8 cellular contexts compared by ENCODE assay signal in the genomic region with DNA sequence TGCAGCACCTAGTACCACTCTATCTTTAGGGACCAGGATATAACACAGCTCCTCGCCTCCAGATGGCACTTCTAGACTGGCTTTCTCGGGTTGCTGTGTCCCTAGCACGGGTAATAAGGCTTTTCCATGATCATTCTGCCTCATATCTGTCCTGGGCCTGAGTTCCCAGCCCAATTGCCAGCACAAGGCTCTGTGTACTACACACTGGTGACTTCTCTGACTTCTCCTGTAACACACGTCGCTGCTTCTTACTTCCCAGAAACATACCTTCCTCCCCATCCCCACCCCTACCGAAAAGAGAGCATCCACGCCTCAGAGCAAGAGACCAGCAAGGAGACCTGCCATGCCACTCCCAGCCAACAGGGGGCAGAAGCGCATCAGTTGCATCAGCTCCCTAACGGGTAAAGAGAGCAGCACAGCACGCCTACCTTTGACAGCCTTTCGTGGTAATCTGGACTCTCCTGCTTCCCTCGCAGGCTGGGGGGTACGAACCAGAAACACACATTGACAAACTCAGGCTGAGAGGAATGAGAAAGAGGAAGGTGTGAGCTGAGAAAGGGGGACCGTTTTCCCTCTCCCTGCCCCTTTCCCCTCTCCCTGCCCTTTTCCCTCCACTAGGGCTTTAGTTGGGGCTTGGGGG. TPM values are rescaled to one million over a fixed set of nuclear protein-coding genes. Genes with fewer than 3 reads are reported as not detected.
DNase-seq lines count a peak whose midpoint lies in the region; ATAC-seq and TF ChIP-seq lines count a peak whose summit lies in the region.

No MANE protein-coding gene starts in this region.

- TF ChIP-seq CTCF in sigmoid colon (IDR thresholded peaks at IDR 0.05) = peak; percentile 93 to 100 (median 98)

- no peaks in the 10 kb centered on the region for H3K27me3 ChIP-seq in sigmoid colon

- H3K36me3 ChIP-seq in sigmoid colon = peaks cover 0 to 6% (median 0%) of the 10 kb centered on the region in 4 donors

- WGBS in sigmoid colon, 2 donors = 11 to 15% methylated on average over 14 of the region's 14 CpGs

- peak overlapping the region in 1 of 4 donors; percentile 80 for H3K27ac ChIP-seq in sigmoid colon

- intact Hi-C loops in sigmoid colon (cut with DNase I) = loop anchor here (1.0 to 2.0 kb wide), 2 partner anchors 38 to 127 kb away; no protein-coding TSS in a partner anchor

- no peak for TF ChIP-seq POLR2A in sigmoid colon (IDR thresholded peaks at IDR 0.05)

- DNase-seq in ELR (ENCODE audit: low read depth) = peak; percentile 83
- peak; percentile 62 to 71 for DNase-seq in NCI-H187 (lab: John Stamatoyannopoulos, UW)
- DNase-seq in T-helper 2 cell = peak; percentile 69 to 90 (median 79)
- peak; percentile 60 for DNase-seq in amniotic epithelial cell (ENCODE audit: low read depth)
- DNase-seq in hepatic stellate cell (ENCODE audit: low spot score) = peak; percentile 91
- peak; percentile 92 for DNase-seq in sigmoid colon

- peak; percentile 80 for ATAC-seq in HG02642 (IDR thresholded peaks at IDR 0.05; ENCODE audit: poor library complexity, unreplicated experiment)
- ATAC-seq in GM18873 (IDR thresholded peaks at IDR 0.05; ENCODE audit: low FRiP score, unreplicated experiment) = no peak

- H3K4me1 ChIP-seq in sigmoid colon = peaks cover 0 to 4% (median 4%) of the 10 kb centered on the region in 4 donors

- no peak for TF ChIP-seq EP300 in sigmoid colon (IDR thresholded peaks at IDR 0.05)

- H3K4me3 ChIP-seq in sigmoid colon = no peak overlapping the region

- no peaks in the 10 kb centered on the region for H3K9me3 ChIP-seq in sigmoid colon

RNA-seq across cellular contexts. Expression of gene ZNF740, which starts 21.2 kb away (rescaled TPM):
- 10 to 100 TPM; 10.3 to 16.6 (median 15.8) TPM for total RNA-seq in sigmoid colon
- polyA plus RNA-seq in sigmoid colon = 10 to 100 TPM in 1 of 3 donors, 1 to 10 TPM in 2; 2.3 to 12.0 (median 2.4) TPM

RNA-seq across cellular contexts. Expression of gene CSAD, which starts 21.4 kb away (rescaled TPM):
- 10 to 100 TPM; 18.6 to 51.0 (median 26.0) TPM for total RNA-seq in sigmoid colon
- 10 to 100 TPM in 1 of 3 donors, 1 to 10 TPM in 2; 1.2 to 25.8 (median 1.8) TPM for polyA plus RNA-seq in sigmoid colon

RNA-seq across cellular contexts. Expression of gene ITGB7, which starts 47.7 kb away (rescaled TPM):
- total RNA-seq in sigmoid colon = 1 to 10 TPM in 3 of 4 donors, under 1 TPM in 1; 0.95 to 2.9 (median 1.3) TPM
- polyA plus RNA-seq in sigmoid colon = 10 to 100 TPM in 2 of 3 donors, 1 to 10 TPM in 1; 3.6 to 19.9 (median 13.5) TPM

RNA-seq across cellular contexts. Expression of gene SOAT2, which starts 56.0 kb away (rescaled TPM):
- total RNA-seq in sigmoid colon = under 1 TPM in 2 of 4 donors, not detected in 2; 0.41 to 0.55 TPM
- polyA plus RNA-seq in sigmoid colon = under 1 TPM in 1 of 3 donors, not detected in 2; 0.09 TPM
